ENCODE assay signal across 21 cellular contexts in genomic region chr11:15565846-15566245, GRCh38.
A peak's percentile ranks its signal among the peaks of the same experiment; 100 is the strongest.
DNase-seq lines count a peak whose midpoint lies in the region; ATAC-seq lines count a peak whose summit lies in the region.
"Had no signal": no experiment of that assay in that cellular context is flagged by ENCODE, and none has a peak within 500 bp of the region (broad histone marks: within the 10 kb centered on the region; RNA-seq: fewer than 3 reads in every experiment).

No MANE protein-coding gene starts in this region.

- intact Hi-C loops in Right ventricle myocardium superior (cut with DNase I) (no loop called here), right cardiac atrium (cut with DNase I) (no loop called here)

- no peaks in the 10 kb centered on the region for H3K27me3 ChIP-seq in right cardiac atrium (ENCODE audit: control insufficient read depth, insufficient read depth)
- H3K27me3 ChIP-seq: BLaER1 treated with 17β-estradiol and CSF1 and Interleukin-3, amounts not matched to agents 10 nM and 100 nM; brain microvascular endothelial cell; left lung; testis; vagina had no signal

- no peak for ATAC-seq in Right ventricle myocardium superior (ENCODE audit: poor library complexity)
- no peak for ATAC-seq in right cardiac atrium
- ATAC-seq in HG02623 (IDR thresholded peaks at IDR 0.05; ENCODE audit: unreplicated experiment), result no peak
- ATAC-seq: activated naive CD8-positive, alpha-beta T cell treated with anti-CD3 and anti-CD28 coated beads, Interleukin-2, amount 50 U/mL, for 24 hours; GM12878; left lung; stimulated activated memory B cell treated with anti-CD40 and anti-IgM and Interleukin-4, amounts not matched to agents 10 μg/mL and 1 μg/mL and 100 μg/mL, for 72 hours had no signal

- no peak overlapping the region for H3K27ac ChIP-seq in right cardiac atrium (ENCODE audit: low read length)
- H3K27ac ChIP-seq: BLaER1 treated with 17β-estradiol and CSF1 and Interleukin-3, amounts not matched to agents 10 nM and 100 nM; brain microvascular endothelial cell; left lung; SJCRH30; testis; vagina had no signal

- WGBS in right cardiac atrium, result 78% methylated on average over 8 of the region's 8 CpGs

- peaks cover 4% of the 10 kb centered on the region for H3K4me1 ChIP-seq in right cardiac atrium (ENCODE audit: control insufficient read depth, insufficient read depth, low read length)
- H3K4me1 ChIP-seq: BLaER1 treated with 17β-estradiol and CSF1 and Interleukin-3, amounts not matched to agents 10 nM and 100 nM; SJCRH30; testis; vagina had no signal

- DNase-seq in Right ventricle myocardium superior, result peak; percentile 55
- DNase-seq in right cardiac atrium, result no peak
- peak; percentile 42 for DNase-seq in NCI-H2029 treated with DMSO at 0.1 percent for 48 hours (lab: John Stamatoyannopoulos, UW)
- peak; percentile 97 for DNase-seq in NCI-H748 (lab: John Stamatoyannopoulos, UW; ENCODE audit: unreplicated experiment)
- DNase-seq in activated gamma-delta T cell (lab: John Stamatoyannopoulos, UW), result no peak
- no peak for DNase-seq in activated CD8-positive, alpha-beta memory T cell treated with anti-CD3 and anti-CD28 coated beads, Interleukin-2, amount 50 U/mL, for 48 hours
- no peak for DNase-seq in activated CD4-positive, alpha-beta T cell treated with anti-CD3 and anti-CD28 coated beads, Interleukin-2, amount 50 U/mL, for 1 hour
- DNase-seq: activated CD4-positive, alpha-beta T cell treated with anti-CD3 and anti-CD28 coated beads, Interleukin-2, amount 10 ng/mL, durations not matched to agents 24 days and 14 days; activated naive CD8-positive, alpha-beta T cell treated with anti-CD3 and anti-CD28 coated beads, Interleukin-2, amount 50 U/mL, for 24 hours; brain microvascular endothelial cell; left lung; midbrain; OCI-M1; SJCRH30; stimulated activated CD4-positive, alpha-beta T cell treated with anti-CD3 and anti-CD28 coated beads, Interleukin-1b, Interleukin-23, amount 100 ng/mL, for 48 hours; testis had no signal

- H3K4me3 ChIP-seq in right cardiac atrium (ENCODE audit: low read length), result no peak overlapping the region
- H3K4me3 ChIP-seq: BLaER1 treated with 17β-estradiol and CSF1 and Interleukin-3, amounts not matched to agents 10 nM and 100 nM; GM12878; left lung; SJCRH30; testis; vagina had no signal

- no peaks in the 10 kb centered on the region for H3K9me3 ChIP-seq in right cardiac atrium (ENCODE audit: control insufficient read depth, low read length)
- H3K9me3 ChIP-seq: SJCRH30, testis, vagina had no signal

Comparison
In these comparisons a context has a peak if more than half of its experiments do, and no peak if none do; other contexts are left out.
1. DNase-seq: peak in Right ventricle myocardium superior (single experiment), NCI-H2029 treated with DMSO at 0.1 percent for 48 hours (single experiment) and NCI-H748 (single experiment); none in right cardiac atrium (0 of 3), activated gamma-delta T cell (single experiment), activated CD8-positive, alpha-beta memory T cell treated with anti-CD3 and anti-CD28 coated beads, Interleukin-2, amount 50 U/mL, for 48 hours (single experiment) and activated CD4-positive, alpha-beta T cell treated with anti-CD3 and anti-CD28 coated beads, Interleukin-2, amount 50 U/mL, for 1 hour (single experiment).